In the genomic region with DNA sequence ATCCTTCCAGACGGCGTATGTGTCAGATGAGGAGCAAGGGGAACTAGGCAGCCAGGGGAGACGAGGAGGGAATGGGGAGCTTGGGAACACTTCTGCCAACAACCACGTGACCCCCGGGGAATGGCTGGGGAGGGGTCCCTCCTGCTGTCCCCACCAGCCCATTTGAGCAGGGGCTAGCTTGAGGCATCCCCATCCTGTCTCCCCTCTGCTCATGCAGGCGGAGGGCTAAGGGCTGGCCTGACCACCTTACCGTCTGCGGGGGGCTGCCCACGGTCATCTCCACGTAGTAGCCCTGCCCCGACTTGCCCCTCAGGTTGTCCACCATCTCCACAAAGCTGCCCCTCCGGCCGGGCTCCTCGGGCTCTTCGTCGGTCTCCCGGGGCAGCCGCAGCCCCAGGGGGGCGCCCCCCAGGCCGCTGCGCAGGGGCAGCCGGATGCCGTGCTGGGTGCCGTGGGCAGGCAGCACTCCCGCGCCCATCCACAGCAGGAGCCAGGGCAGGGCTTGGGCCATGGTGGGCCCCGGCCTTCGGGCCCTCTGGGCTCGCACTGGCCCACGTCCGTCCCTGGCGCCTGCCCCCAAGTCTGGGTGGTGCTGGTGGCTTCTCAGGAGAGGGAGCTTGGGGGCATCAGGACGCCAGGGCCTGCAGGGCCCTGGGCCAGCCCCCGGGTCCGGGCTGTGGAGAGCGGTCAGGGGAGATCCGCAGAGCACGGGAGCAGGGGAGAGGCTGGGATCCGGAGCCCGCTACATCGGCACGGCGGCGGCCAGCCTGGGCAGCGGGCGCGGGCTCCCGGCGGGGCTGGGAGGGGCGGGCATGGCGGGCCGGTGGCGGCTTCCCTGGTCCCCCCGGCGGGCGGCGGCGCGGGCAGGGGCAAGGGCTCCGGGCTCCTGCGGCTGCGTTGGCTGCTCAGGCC, we compare ENCODE assay signal across 8 cellular contexts. TPM values are rescaled to one million over a fixed set of nuclear protein-coding genes. Genes with fewer than 3 reads are reported as not detected.
DNase-seq lines count a peak whose midpoint lies in the region; ATAC-seq and TF ChIP-seq lines count a peak whose summit lies in the region.

No MANE protein-coding gene starts in this region.

- peak overlapping the region; percentile 57 for H3K4me3 ChIP-seq in parathyroid adenoma (ENCODE audit: low read depth, low read length)

- no peaks in the 10 kb centered on the region for H3K36me3 Mint-ChIP-seq in activated CD8-positive, alpha-beta T cell treated with anti-CD3 and anti-CD28 coated beads, Interleukin-2, amount 10 ng/mL, durations not matched to agents 7 days and 5 days (ENCODE audit: low read depth)

- H3K36me3 ChIP-seq in parathyroid adenoma (ENCODE audit: control insufficient read depth, insufficient read depth, low read length) = no peaks in the 10 kb centered on the region

- H3K9me3 Mint-ChIP-seq in activated CD8-positive, alpha-beta T cell treated with anti-CD3 and anti-CD28 coated beads, Interleukin-2, amount 10 ng/mL, durations not matched to agents 7 days and 5 days (ENCODE audit: insufficient read depth) = no peaks in the 10 kb centered on the region

- no peak overlapping the region for H3K27ac Mint-ChIP-seq in activated CD8-positive, alpha-beta T cell treated with anti-CD3 and anti-CD28 coated beads, Interleukin-2, amount 10 ng/mL, durations not matched to agents 7 days and 5 days

- H3K27me3 ChIP-seq in foreskin keratinocyte (no peaks in the 10 kb centered on the region), parathyroid adenoma (ENCODE audit: control insufficient read depth, insufficient read depth, low read length) (no peaks in the 10 kb centered on the region)

- peaks cover 50% of the 10 kb centered on the region for H3K27me3 Mint-ChIP-seq in activated CD8-positive, alpha-beta T cell treated with anti-CD3 and anti-CD28 coated beads, Interleukin-2, amount 10 ng/mL, durations not matched to agents 7 days and 5 days (ENCODE audit: low read depth)

- peak overlapping the region; percentile 64 for H3K4me3 Mint-ChIP-seq in activated CD8-positive, alpha-beta T cell treated with anti-CD3 and anti-CD28 coated beads, Interleukin-2, amount 10 ng/mL, durations not matched to agents 7 days and 5 days

- peak overlapping the region; percentile 46 for H3K9ac ChIP-seq in parathyroid adenoma

- H2AFZ ChIP-seq in parathyroid adenoma = peak overlapping the region; percentile 89

- peak overlapping the region; percentile 83 for H3K4me2 ChIP-seq in parathyroid adenoma (ENCODE audit: low read length)

- H3K79me2 ChIP-seq in parathyroid adenoma = no peaks in the 10 kb centered on the region

- peaks cover 11% of the 10 kb centered on the region for H3K4me1 Mint-ChIP-seq in activated CD8-positive, alpha-beta T cell treated with anti-CD3 and anti-CD28 coated beads, Interleukin-2, amount 10 ng/mL, durations not matched to agents 7 days and 5 days (ENCODE audit: low read depth)

- CTCF ChIA-PET in activated CD8-positive, alpha-beta T cell treated with anti-CD3 and anti-CD28 coated beads, Interleukin-2, amount 10 ng/mL, durations not matched to agents 7 days and 5 days (lab: Charles Lee) = no interaction called here

- H3K4me1 ChIP-seq in foreskin keratinocyte (no peaks in the 10 kb centered on the region), parathyroid adenoma (peaks cover 6% of the 10 kb centered on the region)

- no peaks in the 10 kb centered on the region for H3K9me3 ChIP-seq in parathyroid adenoma (ENCODE audit: control insufficient read depth, low read length)

- DNase-seq in DMS53 (lab: John Stamatoyannopoulos, UW) (peak; percentile 54), DMS53 treated with DMSO at 0.1 percent for 48 hours (lab: John Stamatoyannopoulos, UW; ENCODE audit: unreplicated experiment) (no peak), foreskin keratinocyte (no peak), occipital lobe (lab: John Stamatoyannopoulos, UW) (no peak)
- DNase-seq in activated CD8-positive, alpha-beta T cell treated with anti-CD3 and anti-CD28 coated beads, Interleukin-2, amount 10 ng/mL, durations not matched to agents 7 days and 5 days = no peak

- POLR2A ChIA-PET in activated CD8-positive, alpha-beta T cell treated with anti-CD3 and anti-CD28 coated beads, Interleukin-2, amount 10 ng/mL, durations not matched to agents 7 days and 5 days (lab: Charles Lee) = interaction anchor here (1.0 to 1.2 kb wide), 2 partner anchors 12 kb away, joined by 3 read pairs; a partner anchor contains a TSS

- peak; percentile 74 for ATAC-seq in activated CD8-positive, alpha-beta T cell treated with anti-CD3 and anti-CD28 coated beads, Interleukin-2, amount 10 ng/mL, durations not matched to agents 7 days and 5 days
- ATAC-seq in foreskin keratinocyte (peak; percentile 68), GM18498 (IDR thresholded peaks at IDR 0.05; ENCODE audit: unreplicated experiment) (no peak), GM18517 (IDR thresholded peaks at IDR 0.05; ENCODE audit: unreplicated experiment) (no peak)

- no peak for TF ChIP-seq CTCF in foreskin keratinocyte (conservative IDR thresholded peaks at IDR 0.05)
- no peak for TF ChIP-seq CTCF in parathyroid adenoma (IDR thresholded peaks at IDR 0.05)

- H3K27ac ChIP-seq in foreskin keratinocyte (no peak overlapping the region), parathyroid adenoma (no peak overlapping the region)

RNA-seq across cellular contexts. Expression of a gene that starts 0.5 kb away (rescaled TPM):
- 1 to 10 TPM; 1.0 to 1.1 TPM for total RNA-seq in activated CD8-positive, alpha-beta T cell treated with anti-CD3 and anti-CD28 coated beads, Interleukin-2, amount 10 ng/mL, durations not matched to agents 7 days and 5 days
- total RNA-seq in foreskin keratinocyte (11.8 and 12.3 TPM in 2 replicates), occipital lobe (24.6 TPM)
- polyA plus RNA-seq in foreskin keratinocyte = 6.1 and 6.6 TPM in 2 replicates

RNA-seq across cellular contexts. Expression of a gene that starts 12.1 kb away (rescaled TPM):
- 10 to 100 TPM; 31.7 to 32.4 TPM for total RNA-seq in activated CD8-positive, alpha-beta T cell treated with anti-CD3 and anti-CD28 coated beads, Interleukin-2, amount 10 ng/mL, durations not matched to agents 7 days and 5 days
- total RNA-seq in foreskin keratinocyte = 24.6 and 24.7 TPM in 2 replicates
- polyA plus RNA-seq in foreskin keratinocyte = 10.1 and 10.5 TPM in 2 replicates
- total RNA-seq in occipital lobe = 19.5 TPM

RNA-seq across cellular contexts. Expression of a gene that starts 24.4 kb away (rescaled TPM):
- 1 to 10 TPM; 3.8 to 4.3 TPM for total RNA-seq in activated CD8-positive, alpha-beta T cell treated with anti-CD3 and anti-CD28 coated beads, Interleukin-2, amount 10 ng/mL, durations not matched to agents 7 days and 5 days
- total RNA-seq in foreskin keratinocyte (3.6 and 3.9 TPM in 2 replicates), occipital lobe (5.3 TPM)
- 2.9 and 3.4 TPM in 2 replicates for polyA plus RNA-seq in foreskin keratinocyte

Comparison
In these comparisons a context has a peak if more than half of its experiments do, and no peak if none do; other contexts are left out.
1. ATAC-seq: peak in activated CD8-positive, alpha-beta T cell treated with anti-CD3 and anti-CD28 coated beads, Interleukin-2, amount 10 ng/mL, durations not matched to agents 7 days and 5 days (single experiment) and foreskin keratinocyte (single experiment); none in GM18498 (single experiment) and GM18517 (single experiment).